In genomic region chr1:147515046-147515869, GRCh38 we compare ENCODE assay signal across 1 cellular context.
TF ChIP-seq lines count a peak whose summit lies in the region.

No MANE protein-coding gene starts in this region.

TF ChIP-seq in Ishikawa, 13 proteins besides CTCF, POLR2A, EP300 and RAD21 (continued from another document):
- TF ChIP-seq, protein P1, sequence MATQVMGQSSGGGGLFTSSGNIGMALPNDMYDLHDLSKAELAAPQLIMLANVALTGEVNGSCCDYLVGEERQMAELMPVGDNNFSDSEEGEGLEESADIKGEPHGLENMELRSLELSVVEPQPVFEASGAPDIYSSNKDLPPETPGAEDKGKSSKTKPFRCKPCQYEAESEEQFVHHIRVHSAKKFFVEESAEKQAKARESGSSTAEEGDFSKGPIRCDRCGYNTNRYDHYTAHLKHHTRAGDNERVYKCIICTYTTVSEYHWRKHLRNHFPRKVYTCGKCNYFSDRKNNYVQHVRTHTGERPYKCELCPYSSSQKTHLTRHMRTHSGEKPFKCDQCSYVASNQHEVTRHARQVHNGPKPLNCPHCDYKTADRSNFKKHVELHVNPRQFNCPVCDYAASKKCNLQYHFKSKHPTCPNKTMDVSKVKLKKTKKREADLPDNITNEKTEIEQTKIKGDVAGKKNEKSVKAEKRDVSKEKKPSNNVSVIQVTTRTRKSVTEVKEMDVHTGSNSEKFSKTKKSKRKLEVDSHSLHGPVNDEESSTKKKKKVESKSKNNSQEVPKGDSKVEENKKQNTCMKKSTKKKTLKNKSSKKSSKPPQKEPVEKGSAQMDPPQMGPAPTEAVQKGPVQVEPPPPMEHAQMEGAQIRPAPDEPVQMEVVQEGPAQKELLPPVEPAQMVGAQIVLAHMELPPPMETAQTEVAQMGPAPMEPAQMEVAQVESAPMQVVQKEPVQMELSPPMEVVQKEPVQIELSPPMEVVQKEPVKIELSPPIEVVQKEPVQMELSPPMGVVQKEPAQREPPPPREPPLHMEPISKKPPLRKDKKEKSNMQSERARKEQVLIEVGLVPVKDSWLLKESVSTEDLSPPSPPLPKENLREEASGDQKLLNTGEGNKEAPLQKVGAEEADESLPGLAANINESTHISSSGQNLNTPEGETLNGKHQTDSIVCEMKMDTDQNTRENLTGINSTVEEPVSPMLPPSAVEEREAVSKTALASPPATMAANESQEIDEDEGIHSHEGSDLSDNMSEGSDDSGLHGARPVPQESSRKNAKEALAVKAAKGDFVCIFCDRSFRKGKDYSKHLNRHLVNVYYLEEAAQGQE (IDR thresholded peaks at IDR 0.05; ENCODE audit: low read depth) = no peak
